ENCODE assay signal across 29 cellular contexts in the genomic region with DNA sequence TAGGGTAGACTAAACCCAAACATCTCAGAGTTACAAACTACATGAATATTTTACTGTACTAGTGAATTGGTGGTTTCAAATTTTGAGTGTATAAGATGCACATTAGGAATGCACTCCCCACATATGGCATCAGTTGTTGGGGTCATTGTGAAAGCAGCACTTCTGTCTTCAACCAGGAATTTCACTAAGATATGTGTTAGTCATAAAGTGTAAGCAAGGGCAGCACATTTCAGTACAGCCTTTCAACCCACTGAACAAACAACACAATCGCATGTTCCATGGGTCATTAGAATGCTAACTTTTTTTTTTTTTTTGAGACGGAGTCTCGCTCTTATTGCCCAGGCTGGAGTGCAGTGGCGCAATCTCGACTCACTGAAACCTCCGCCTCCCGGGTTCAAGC.
"Had no signal": no experiment of that assay in that cellular context is flagged by ENCODE, and none has a peak within 500 bp of the region (broad histone marks: within the 10 kb centered on the region; RNA-seq: fewer than 3 reads in every experiment).

No MANE protein-coding gene starts in this region.

- H3K9ac ChIP-seq: neural progenitor cell, parathyroid adenoma had no signal

- H3K4me1 Mint-ChIP-seq: immature natural killer cell; mesothelial cell of epicardium; naive B cell; natural killer cell; nephron progenitor cell; neural progenitor cell; stimulated activated effector memory CD8-positive, alpha-beta T cell treated with anti-CD3 and anti-CD28 coated beads, Interleukin-12 subunit alpha, Interleukin-12 subunit beta, amount 100 ng/mL, for 72 hours had no signal

- H3K4me3 ChIP-seq: left lung, lung, neural progenitor cell, sigmoid colon, spleen, tibial nerve, uterus had no signal

- H3K36me3 ChIP-seq: left lung, neural progenitor cell, neutrophil, sigmoid colon, spleen, tibial nerve, uterus had no signal

- ATAC-seq: left colon; left lung; natural killer cell; right cardiac atrium; stimulated activated effector memory CD8-positive, alpha-beta T cell treated with anti-CD3 and anti-CD28 coated beads, Interleukin-12 subunit alpha, Interleukin-12 subunit beta, amount 100 ng/mL, for 72 hours had no signal

- H3K4me2 ChIP-seq: neural progenitor cell had no signal

- H3K79me2 ChIP-seq: parathyroid adenoma had no signal

- H3K4me3 Mint-ChIP-seq: immature natural killer cell; mesothelial cell of epicardium; naive B cell; natural killer cell; nephron progenitor cell; neural progenitor cell; stimulated activated effector memory CD8-positive, alpha-beta T cell treated with anti-CD3 and anti-CD28 coated beads, Interleukin-12 subunit alpha, Interleukin-12 subunit beta, amount 100 ng/mL, for 72 hours; stimulated activated naive CD8-positive, alpha-beta T cell treated with anti-CD3 and anti-CD28 coated beads, Interleukin-15, Interleukin-2, amounts not matched to agents 100 ng/mL and 50 ng/mL, for 24 hours; type B pancreatic cell had no signal

- H3K36me3 Mint-ChIP-seq: immature natural killer cell; mesothelial cell of epicardium; naive B cell; neural progenitor cell; stimulated activated effector memory CD8-positive, alpha-beta T cell treated with anti-CD3 and anti-CD28 coated beads, Interleukin-12 subunit alpha, Interleukin-12 subunit beta, amount 100 ng/mL, for 72 hours; type B pancreatic cell had no signal

- H3K9me3 ChIP-seq: left lung, neutrophil, sigmoid colon, spleen, tibial nerve, uterus had no signal

- H3K27ac ChIP-seq: left lung, neural progenitor cell, neutrophil, parathyroid adenoma, sigmoid colon, spleen, tibial nerve, uterus had no signal

- DNase-seq: hypothalamus; immature natural killer cell; kidney; left colon; left lung; mesendoderm; naive B cell; natural killer cell; nephron progenitor cell; occipital lobe; retina; right cardiac atrium; sigmoid colon; small intestine; spleen; stimulated activated CD4-positive, alpha-beta T cell treated with anti-CD3 and anti-CD28 coated beads, Interleukin-4, amount 100 ng/mL, for 24 hours; stimulated activated naive CD4-positive, alpha-beta T cell; substantia nigra; uterus had no signal

- H3K4me1 ChIP-seq: left lung, neural progenitor cell, parathyroid adenoma, sigmoid colon, spleen, tibial nerve, uterus had no signal

- H2AFZ ChIP-seq: neural progenitor cell, parathyroid adenoma had no signal

- H3K9me3 Mint-ChIP-seq: neural progenitor cell had no signal

- H3K27me3 Mint-ChIP-seq: naive B cell; progenitor cell of endocrine pancreas; stimulated activated naive CD8-positive, alpha-beta T cell treated with anti-CD3 and anti-CD28 coated beads, Interleukin-15, Interleukin-2, amounts not matched to agents 100 ng/mL and 50 ng/mL, for 24 hours had no signal

- H3K27me3 ChIP-seq: left lung, neural progenitor cell, neutrophil, sigmoid colon, spleen, tibial nerve, uterus had no signal

- H3K27ac Mint-ChIP-seq: immature natural killer cell; mesothelial cell of epicardium; naive B cell; natural killer cell; nephron progenitor cell; neural progenitor cell; progenitor cell of endocrine pancreas; stimulated activated effector memory CD8-positive, alpha-beta T cell treated with anti-CD3 and anti-CD28 coated beads, Interleukin-12 subunit alpha, Interleukin-12 subunit beta, amount 100 ng/mL, for 72 hours; stimulated activated naive CD8-positive, alpha-beta T cell treated with anti-CD3 and anti-CD28 coated beads, Interleukin-15, Interleukin-2, amounts not matched to agents 100 ng/mL and 50 ng/mL, for 24 hours; type B pancreatic cell had no signal
